37 cellular contexts compared by ENCODE assay signal in the genomic region with DNA sequence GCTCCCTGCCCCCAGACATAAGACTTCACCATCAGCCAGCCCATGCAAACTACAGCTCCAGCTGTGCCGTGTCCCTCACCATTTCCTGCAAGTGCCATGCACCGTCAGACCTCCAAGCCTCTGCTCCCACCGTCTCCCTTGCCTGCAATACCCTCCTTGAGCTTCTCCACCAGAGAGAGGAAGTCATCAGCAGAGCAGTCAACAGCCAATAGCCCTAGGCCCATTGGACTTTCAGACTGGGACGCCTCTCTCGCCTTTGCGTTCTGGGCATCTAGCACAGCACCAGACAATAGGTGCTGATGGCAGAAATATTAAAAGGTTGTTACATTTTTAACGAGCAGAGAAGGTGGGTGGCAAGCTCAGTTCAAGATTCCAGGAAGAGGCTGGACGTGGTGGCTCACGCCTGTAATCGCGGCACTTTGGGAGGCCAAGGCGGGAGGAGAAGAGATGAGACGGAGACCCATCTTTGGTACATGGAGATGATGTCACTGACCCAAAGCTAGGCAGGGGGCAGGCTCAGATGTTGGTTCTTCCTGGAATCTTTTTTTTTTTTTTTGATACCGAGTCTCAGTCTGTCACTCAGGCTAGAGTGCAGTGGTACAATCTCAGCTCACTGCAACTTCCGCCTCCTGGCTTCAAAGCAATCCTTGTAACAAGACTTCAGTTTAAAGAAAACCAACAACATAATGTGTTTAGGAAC. TPM values are rescaled to one million over a fixed set of nuclear protein-coding genes. Genes with fewer than 3 reads are reported as not detected.
"Had no signal": no experiment of that assay in that cellular context is flagged by ENCODE, and none has a peak within 500 bp of the region (broad histone marks: within the 10 kb centered on the region; RNA-seq: fewer than 3 reads in every experiment).

No MANE protein-coding gene starts in this region.

- H3K4me1 Mint-ChIP-seq: activated CD4-positive, alpha-beta memory T cell treated with anti-CD3 and anti-CD28 coated beads, Interleukin-2, amount 10 ng/mL, durations not matched to agents 7 days and 5 days; activated CD4-positive, alpha-beta T cell treated with anti-CD3 and anti-CD28 coated beads, Interleukin-2, amount 10 ng/mL, durations not matched to agents 7 days and 5 days; activated CD8-positive, alpha-beta memory T cell treated with anti-CD3 and anti-CD28 coated beads, Interleukin-2, amount 10 ng/mL, durations not matched to agents 7 days and 5 days; immature natural killer cell had no signal

- H3K9me3 ChIP-seq: ascending aorta, colonic mucosa, ovary, right lobe of liver, tibial nerve had no signal

- H3K4me3 ChIP-seq: ascending aorta, cardiac muscle cell, colonic mucosa, dorsolateral prefrontal cortex, gastroesophageal sphincter, ovary, right lobe of liver, tibial nerve had no signal

- H3K36me3 Mint-ChIP-seq: activated CD8-positive, alpha-beta memory T cell treated with anti-CD3 and anti-CD28 coated beads, Interleukin-2, amount 10 ng/mL, durations not matched to agents 7 days and 5 days; activated naive CD8-positive, alpha-beta T cell treated with anti-CD3 and anti-CD28 coated beads, Interleukin-2, amount 10 ng/mL, durations not matched to agents 7 days and 5 days; brain had no signal

- H3K27ac Mint-ChIP-seq: activated CD4-positive, alpha-beta memory T cell treated with anti-CD3 and anti-CD28 coated beads, Interleukin-2, amount 10 ng/mL, durations not matched to agents 7 days and 5 days; activated CD4-positive, alpha-beta T cell treated with anti-CD3 and anti-CD28 coated beads, Interleukin-2, amount 10 ng/mL, durations not matched to agents 7 days and 5 days; activated CD8-positive, alpha-beta memory T cell treated with anti-CD3 and anti-CD28 coated beads, Interleukin-2, amount 10 ng/mL, durations not matched to agents 7 days and 5 days; activated naive CD4-positive, alpha-beta T cell treated with anti-CD3 and anti-CD28 coated beads for 36 hours; activated naive CD8-positive, alpha-beta T cell treated with anti-CD3 and anti-CD28 coated beads, Interleukin-2, amount 10 ng/mL, durations not matched to agents 7 days and 5 days; activated T-cell treated with anti-CD3 and anti-CD28 coated beads, Interleukin-2, amount 50 U/mL, for 72 hours; progenitor cell of endocrine pancreas; T-helper 17 cell had no signal

- DNase-seq: activated CD4-positive, alpha-beta memory T cell treated with anti-CD3 and anti-CD28 coated beads, Interleukin-2, amount 10 ng/mL, durations not matched to agents 7 days and 5 days; activated CD4-positive, alpha-beta T cell treated with anti-CD3 and anti-CD28 coated beads, Interleukin-2, amount 10 ng/mL, durations not matched to agents 7 days and 5 days; activated CD8-positive, alpha-beta memory T cell treated with anti-CD3 and anti-CD28 coated beads, Interleukin-2, amount 10 ng/mL, durations not matched to agents 7 days and 5 days; activated effector memory CD4-positive, alpha-beta T cell treated with Interleukin-2 at 50 U/mL for 16 hours; activated naive CD4-positive, alpha-beta T cell treated with anti-CD3 and anti-CD28 coated beads for 36 hours; activated naive CD8-positive, alpha-beta T cell treated with anti-CD3 and anti-CD28 coated beads, Interleukin-2, amount 10 ng/mL, durations not matched to agents 7 days and 5 days; activated T-cell treated with anti-CD3 and anti-CD28 coated beads, Interleukin-2, amount 50 U/mL, for 72 hours; cerebellar nuclear complex; colonic mucosa; dorsolateral prefrontal cortex; effector memory CD8-positive, alpha-beta T cell; hippocampal formation; immature natural killer cell; kidney; naive thymus-derived CD8-positive, alpha-beta T cell; ovary; right lobe of liver; stimulated activated CD4-positive, alpha-beta T cell treated with anti-CD3 and anti-CD28 coated beads, Interleukin-2, amount 100 ng/mL, for 48 hours; stimulated activated naive CD4-positive, alpha-beta T cell treated with Interleukin-2 at 50 U/mL for 16 hours; T-helper 17 cell; T1000; WERI-Rb-1 had no signal

- H3K36me3 ChIP-seq: ascending aorta, cardiac muscle cell, colonic mucosa, gastroesophageal sphincter, ovary, right lobe of liver, tibial nerve, WERI-Rb-1 had no signal

- H3K27me3 ChIP-seq: ascending aorta, cardiac muscle cell, colonic mucosa, gastroesophageal sphincter, ovary, right lobe of liver, tibial nerve had no signal

- H3K27ac ChIP-seq: ascending aorta, cardiac muscle cell, colonic mucosa, dorsolateral prefrontal cortex, gastroesophageal sphincter, ovary, WERI-Rb-1 had no signal

- H3K4me3 Mint-ChIP-seq: activated CD4-positive, alpha-beta memory T cell treated with anti-CD3 and anti-CD28 coated beads, Interleukin-2, amount 10 ng/mL, durations not matched to agents 7 days and 5 days; activated CD4-positive, alpha-beta T cell treated with anti-CD3 and anti-CD28 coated beads, Interleukin-2, amount 10 ng/mL, durations not matched to agents 7 days and 5 days; activated CD8-positive, alpha-beta memory T cell treated with anti-CD3 and anti-CD28 coated beads, Interleukin-2, amount 10 ng/mL, durations not matched to agents 7 days and 5 days; activated naive CD4-positive, alpha-beta T cell treated with anti-CD3 and anti-CD28 coated beads for 36 hours; activated naive CD8-positive, alpha-beta T cell treated with anti-CD3 and anti-CD28 coated beads, Interleukin-2, amount 10 ng/mL, durations not matched to agents 7 days and 5 days; activated T-cell treated with anti-CD3 and anti-CD28 coated beads, Interleukin-2, amount 50 U/mL, for 72 hours; brain; effector memory CD8-positive, alpha-beta T cell; immature natural killer cell; naive thymus-derived CD8-positive, alpha-beta T cell; T-helper 17 cell had no signal

- H3K9me3 Mint-ChIP-seq: activated CD4-positive, alpha-beta memory T cell treated with anti-CD3 and anti-CD28 coated beads, Interleukin-2, amount 10 ng/mL, durations not matched to agents 7 days and 5 days; activated CD4-positive, alpha-beta T cell treated with anti-CD3 and anti-CD28 coated beads, Interleukin-2, amount 10 ng/mL, durations not matched to agents 7 days and 5 days; activated naive CD4-positive, alpha-beta T cell treated with anti-CD3 and anti-CD28 coated beads for 36 hours; activated naive CD8-positive, alpha-beta T cell treated with anti-CD3 and anti-CD28 coated beads, Interleukin-2, amount 10 ng/mL, durations not matched to agents 7 days and 5 days; activated T-cell treated with anti-CD3 and anti-CD28 coated beads, Interleukin-2, amount 50 U/mL, for 72 hours; effector memory CD8-positive, alpha-beta T cell; immature natural killer cell; naive thymus-derived CD8-positive, alpha-beta T cell had no signal

- ATAC-seq: activated CD4-positive, CD25-positive, alpha-beta regulatory T cell treated with anti-CD3 and anti-CD28 coated beads, Interleukin-2, amount 50 U/mL, for 24 hours; activated CD8-positive, alpha-beta memory T cell treated with anti-CD3 and anti-CD28 coated beads, Interleukin-2, amount 10 ng/mL, durations not matched to agents 7 days and 5 days; activated T-cell treated with anti-CD3 and anti-CD28 coated beads, Interleukin-2, amount 50 U/mL, for 72 hours; effector memory CD8-positive, alpha-beta T cell; gastroesophageal sphincter; naive thymus-derived CD8-positive, alpha-beta T cell; T-helper 17 cell had no signal

- FAIRE-seq: endothelial cell of umbilical vein, kidney had no signal

RNA-seq across cellular contexts. Expression of a gene that starts 31.9 kb away (rescaled TPM):
- total RNA-seq: activated CD4-positive, alpha-beta memory T cell treated with anti-CD3 and anti-CD28 coated beads, Interleukin-2, amount 10 ng/mL, durations not matched to agents 7 days and 5 days; activated CD4-positive, alpha-beta T cell treated with anti-CD3 and anti-CD28 coated beads, Interleukin-2, amount 10 ng/mL, durations not matched to agents 7 days and 5 days; activated CD8-positive, alpha-beta memory T cell treated with anti-CD3 and anti-CD28 coated beads, Interleukin-2, amount 10 ng/mL, durations not matched to agents 7 days and 5 days; activated naive CD4-positive, alpha-beta T cell treated with anti-CD3 and anti-CD28 coated beads for 36 hours; activated naive CD8-positive, alpha-beta T cell treated with anti-CD3 and anti-CD28 coated beads, Interleukin-2, amount 10 ng/mL, durations not matched to agents 7 days and 5 days; activated T-cell treated with anti-CD3 and anti-CD28 coated beads, Interleukin-2, amount 50 U/mL, for 72 hours; ascending aorta; cardiac muscle cell; endothelial cell of umbilical vein; fibroblast of lung; fibroblast of villous mesenchyme; gastroesophageal sphincter; kidney; lower leg skin; naive thymus-derived CD8-positive, alpha-beta T cell; renal cortical epithelial cell; right lobe of liver; skeletal muscle tissue; T-helper 17 cell; temporal lobe; tibial nerve; ureter had no signal
- polyA plus RNA-seq: cardiac muscle cell; endothelial cell of umbilical vein; fibroblast of lung; immature natural killer cell; naive thymus-derived CD8-positive, alpha-beta T cell; ovary had no signal
